In genomic region chr1:3054474-3054873, GRCh38 we compare ENCODE assay signal across 21 cellular contexts. TPM values are rescaled to one million over a fixed set of nuclear protein-coding genes. Genes with fewer than 3 reads are reported as not detected.
DNase-seq lines count a peak whose midpoint lies in the region; ATAC-seq, FAIRE-seq and TF ChIP-seq lines count a peak whose summit lies in the region.
"Had no signal": no experiment of that assay in that cellular context is flagged by ENCODE, and none has a peak within 500 bp of the region (broad histone marks: within the 10 kb centered on the region; RNA-seq: fewer than 3 reads in every experiment).

No MANE protein-coding gene starts in this region.

- CTCF ChIA-PET in K562 (lab: Yijun Ruan, JAX; ENCODE audit: low intra/inter-chr PET ratio) = no interaction called here

- POLR2A ChIA-PET in K562 (lab: Yijun Ruan, JAX) = no interaction called here

- H3K9me3 ChIP-seq in left ventricle myocardium inferior (replicated peaks) (no peaks in the 10 kb centered on the region), K562 (replicated peaks; ENCODE audit: control insufficient read depth, insufficient read depth, low read depth, low read length) (no peaks in the 10 kb centered on the region), upper lobe of right lung (no peaks in the 10 kb centered on the region)
- H3K9me3 ChIP-seq: Peyer's patch had no signal

- FAIRE-seq in K562 (lab: Jason Lieb, UNC) = no peak
- FAIRE-seq: D721Med, G401.6 had no signal

- DNase-seq in left ventricle myocardium inferior = peak; percentile 5
- no peak for DNase-seq in left ventricle myocardium superior
- no peak for DNase-seq in K562 (ENCODE audit: extremely low read depth in 1 of 4, low spot score in 3 of 4)
- DNase-seq in omental fat pad (ENCODE audit: low spot score) = peak; percentile 15
- DNase-seq in upper lobe of right lung = peak; percentile 55
- no peak for DNase-seq in T-helper 2 cell
- no peak for DNase-seq in erythroblast (lab: John Stamatoyannopoulos, UW)
- DNase-seq: AML-193; CD4-positive, alpha-beta T cell; DMS79 treated with DMSO at 0.1 percent for 48 hours; Karpas-422; MM.1S; NCI-H1105; NCI-H1694 treated with DMSO at 0.1 percent for 48 hours; NCI-H748 treated with DMSO at 0.1 percent for 48 hours; SIG-M5 had no signal

- no peaks in the 10 kb centered on the region for H3K9me1 ChIP-seq in K562 (ENCODE audit: control insufficient read depth, insufficient read depth, low read length)

- H3K27me3 ChIP-seq in left ventricle myocardium inferior (ENCODE audit: low read depth) = peaks cover 29% of the 10 kb centered on the region
- H3K27me3 ChIP-seq in K562 (ENCODE audit: control insufficient read depth in 2 of 2, insufficient read depth in 2 of 2, low read length in 2 of 2) = peaks cover 0 to 9% of the 10 kb centered on the region in 2 experiments; a peak in 1 of 5 replicates
- H3K27me3 ChIP-seq in upper lobe of right lung = peaks cover 14% of the 10 kb centered on the region
- H3K27me3 ChIP-seq: Peyer's patch had no signal

- no peaks in the 10 kb centered on the region for H4K20me1 ChIP-seq in K562 (replicated peaks; ENCODE audit: control insufficient read depth, insufficient read depth, low read length)

- H3K4me1 ChIP-seq in left ventricle myocardium inferior = no peaks in the 10 kb centered on the region
- H3K4me1 ChIP-seq in K562 (replicated peaks in 1 of 2; ENCODE audit: control insufficient read depth in 2 of 2, insufficient read depth in 2 of 2, low read length in 2 of 2) = no peaks in the 10 kb centered on the region
- H3K4me1 ChIP-seq in upper lobe of right lung = no peaks in the 10 kb centered on the region
- H3K4me1 ChIP-seq: Peyer's patch had no signal

- no peak for TF ChIP-seq POLR2A in K562 (conservative IDR thresholded peaks at IDR 0.05)
- TF ChIP-seq POLR2A in erythroblast (IDR thresholded peaks at IDR 0.05; ENCODE audit: low read length) = no peak

- no peak overlapping the region for H3K4me2 ChIP-seq in K562 (ENCODE audit: insufficient read depth, low read length)
- H3K4me2 ChIP-seq: GM23338 had no signal

- in situ Hi-C loops in K562 (cut with MboI) = no loop called here

- TF ChIP-seq EP300 in K562 (IDR thresholded peaks at IDR 0.05; ENCODE audit: low read length) = no peak

- H3K36me3 ChIP-seq in left ventricle myocardium inferior (no peaks in the 10 kb centered on the region), K562 (ENCODE audit: control insufficient read depth, insufficient read depth, low read length) (no peaks in the 10 kb centered on the region), upper lobe of right lung (no peaks in the 10 kb centered on the region)
- H3K36me3 ChIP-seq: Peyer's patch had no signal

- BruUV-seq in K562 (replicated peaks; lab: Mats Ljungman, UMichigan) = no TSS peak

- intact Hi-C loops in left ventricle myocardium inferior (cut with micrococcal nuclease) = no loop called here
- intact Hi-C loops in left ventricle myocardium superior (cut with micrococcal nuclease) = no loop called here
- intact Hi-C loops in K562 (cut with micrococcal nuclease) = no loop called here
- intact Hi-C loops in upper lobe of right lung (cut with DNase I) = no loop called here

- no peak for TF ChIP-seq CTCF in left ventricle myocardium inferior (IDR thresholded peaks at IDR 0.05; ENCODE audit: borderline replicate concordance)
- TF ChIP-seq CTCF in K562 (IDR thresholded peaks at IDR 0.05 in 2 of 3, conservative IDR thresholded peaks at IDR 0.05 in 1 of 3; ENCODE audit: insufficient read depth in 2 of 3, low read depth in 1 of 3, low read length in 3 of 3) = no peak
- TF ChIP-seq CTCF in omental fat pad (IDR thresholded peaks at IDR 0.05) = no peak
- no peak for TF ChIP-seq CTCF in upper lobe of right lung (IDR thresholded peaks at IDR 0.05)

- ATAC-seq in left ventricle myocardium superior = no peak
- ATAC-seq in K562 = no peak
- no peak for ATAC-seq in omental fat pad (ENCODE audit: low FRiP score)
- no peak for ATAC-seq in upper lobe of right lung
- no peak for ATAC-seq in GM21367 (IDR thresholded peaks at IDR 0.05; ENCODE audit: unreplicated experiment)
- ATAC-seq: GM23338 had no signal

- no peak overlapping the region for H3K4me3 ChIP-seq in left ventricle myocardium inferior
- H3K4me3 ChIP-seq in K562 = no peak overlapping the region
- H3K4me3 ChIP-seq in upper lobe of right lung = no peak overlapping the region
- H3K4me3 ChIP-seq: GM23338, Peyer's patch had no signal

- no peaks in the 10 kb centered on the region for H3K79me2 ChIP-seq in K562 (ENCODE audit: control insufficient read depth, insufficient read depth, low read length)

- H2AFZ ChIP-seq in K562 (ENCODE audit: low read depth, low read length) = no peak overlapping the region
- H2AFZ ChIP-seq: GM23338 had no signal

- TF ChIP-seq RAD21 in K562 (CRISPR knock-in tag; conservative IDR thresholded peaks at IDR 0.05 in 1 of 2, IDR thresholded peaks at IDR 0.05 in 1 of 2) = no peak

- no peak overlapping the region for H3K27ac ChIP-seq in left ventricle myocardium inferior (replicated peaks)
- no peak overlapping the region for H3K27ac ChIP-seq in K562 (ENCODE audit: extremely low read depth, low read depth, low read length)
- H3K27ac ChIP-seq in upper lobe of right lung = no peak overlapping the region
- H3K27ac ChIP-seq: Peyer's patch had no signal

- 1% methylated on average over 12 of the region's 12 CpGs for WGBS in K562 (ENCODE audit: insufficient coverage, low coverage, missing lambda C conversion rate)

- H3K9ac ChIP-seq in K562 (ENCODE audit: insufficient read depth in 1 of 2, low read depth in 2 of 2, low read length in 2 of 2) = no peak overlapping the region

TF ChIP-seq in K562, 482 proteins besides CTCF, POLR2A, EP300 and RAD21 (continues in another document):
- TF ChIP-seq NFE2 (IDR thresholded peaks at IDR 0.05; ENCODE audit: low read depth) (peak; percentile 46), NUFIP1 (IDR thresholded peaks at IDR 0.05; ENCODE audit: partially characterized antibody) (no peak), E2F6 (IDR thresholded peaks at IDR 0.05; ENCODE audit: borderline replicate concordance in 1 of 2, extremely low read depth in 1 of 2, insufficient read depth in 1 of 2, insufficient read length in 1 of 2, low read depth in 1 of 2, low read length in 1 of 2, poor library complexity in 1 of 2, severe bottlenecking in 1 of 2) (peak; percentile 78 to 84)

RNA-seq across cellular contexts. Expression of gene PRDM16, which starts 14.5 kb away (rescaled TPM):
- total RNA-seq in left ventricle myocardium inferior (16.6 TPM), left ventricle myocardium superior (17.7 TPM), K562 (2014; rRNA removed) (not detected in 2 replicates), K562 (2014; rRNA removed; fragmentation: Illumina TruSeq; extraction: Trizol) (not detected in 2 replicates), K562 (2015; rRNA removed; fragmentation: Illumina TruSeq; extraction: Trizol) (not detected in 2 replicates), K562 (2021) (0.02 and 0.27 TPM in 2 replicates), omental fat pad (1 to 10 TPM in 2 of 4 donors, under 1 TPM in 2; 0.19 to 3.8 (median 1.8) TPM), upper lobe of right lung (21.0 TPM)
- 0.35 TPM in 1 of 2 replicates, not detected in the other for total RNA-seq in K562 (2011; cell fraction: chromatin; rRNA removed; ENCODE audit: low replicate concordance)
- 0.50 and 0.66 TPM in 2 replicates for total RNA-seq in K562 (2011; cell fraction: nucleolus; rRNA removed)
- 0.61 TPM in 1 of 2 replicates, not detected in the other for total RNA-seq in K562 (2011; cell fraction: nucleoplasm; rRNA removed)
- polyA plus RNA-seq in K562 (2011; rRNA removed) (0.10 TPM in 1 of 2 replicates, not detected in the other), K562 (2014; fragmentation: Illumina TruSeq; extraction: Trizol) (not detected in 2 replicates), K562 (2014; fragmentation: Nextera tagmentation; extraction: Ambion mirVana) (not detected), K562 (2014; rRNA removed) (not detected in 2 replicates)
- polyA plus RNA-seq in K562 (2011; cell fraction: cytosol; rRNA removed) = 0.18 TPM in 1 of 2 replicates, not detected in the other
- not detected in 2 replicates for polyA plus RNA-seq in K562 (2011; cell fraction: nucleus; rRNA removed)
- polyA plus RNA-seq in K562 (2012) = 0.03 and 0.26 TPM in 2 replicates
- not detected in 2 replicates for polyA minus RNA-seq in K562 (2011; rRNA and poly(A)+ RNA removed)
- polyA minus RNA-seq in K562 (2011; cell fraction: cytosol; rRNA and poly(A)+ RNA removed) = not detected in 2 replicates
- 0.13 TPM in 1 of 2 replicates, not detected in the other for polyA minus RNA-seq in K562 (2011; cell fraction: nucleus; rRNA and poly(A)+ RNA removed)
- total RNA-seq: CD4-positive, alpha-beta T cell had no signal

RNA-seq across cellular contexts. Expression of gene ACTRT2, which starts 33.2 kb away (rescaled TPM):
- not detected for total RNA-seq in left ventricle myocardium inferior
- total RNA-seq in left ventricle myocardium superior = not detected
- total RNA-seq in K562 (2011; cell fraction: chromatin; rRNA removed; ENCODE audit: low replicate concordance) = not detected in 2 replicates
- total RNA-seq in K562 (2011; cell fraction: nucleolus; rRNA removed) = not detected in 2 replicates
- total RNA-seq in K562 (2011; cell fraction: nucleoplasm; rRNA removed) = not detected in 2 replicates
- total RNA-seq in K562 (2014; rRNA removed) = not detected in 2 replicates
- total RNA-seq in K562 (2014; rRNA removed; fragmentation: Illumina TruSeq; extraction: Trizol) = not detected in 2 replicates
- not detected in 2 replicates for total RNA-seq in K562 (2015; rRNA removed; fragmentation: Illumina TruSeq; extraction: Trizol)
- not detected in 2 replicates for total RNA-seq in K562 (2021)
- not detected in 2 replicates for polyA plus RNA-seq in K562 (2011; rRNA removed)
- not detected in 2 replicates for polyA plus RNA-seq in K562 (2011; cell fraction: cytosol; rRNA removed)
- not detected in 2 replicates for polyA plus RNA-seq in K562 (2011; cell fraction: nucleus; rRNA removed)
- not detected in 2 replicates for polyA plus RNA-seq in K562 (2012)
- polyA plus RNA-seq in K562 (2014; fragmentation: Illumina TruSeq; extraction: Trizol) = not detected in 2 replicates
- polyA plus RNA-seq in K562 (2014; fragmentation: Nextera tagmentation; extraction: Ambion mirVana) = not detected
- polyA plus RNA-seq in K562 (2014; rRNA removed) = not detected in 2 replicates
- not detected in 2 replicates for polyA minus RNA-seq in K562 (2011; rRNA and poly(A)+ RNA removed)
- not detected in 2 replicates for polyA minus RNA-seq in K562 (2011; cell fraction: cytosol; rRNA and poly(A)+ RNA removed)
- polyA minus RNA-seq in K562 (2011; cell fraction: nucleus; rRNA and poly(A)+ RNA removed) = not detected in 2 replicates
- total RNA-seq in omental fat pad = not detected
- total RNA-seq in upper lobe of right lung = not detected
- total RNA-seq: CD4-positive, alpha-beta T cell; GM23338; Peyer's patch had no signal
- polyA plus RNA-seq: GM23338 had no signal

Comparison
In these comparisons a context has a peak if more than half of its experiments do, and no peak if none do; other contexts are left out.
1. DNase-seq: peak in left ventricle myocardium inferior (single experiment), omental fat pad (single experiment) and upper lobe of right lung (single experiment); none in left ventricle myocardium superior (single experiment), K562 (0 of 4), T-helper 2 cell (0 of 5) and erythroblast (0 of 2).